Comparison of ENCODE assay signal across 1 cellular context in genomic region chr12:50732591-50732990, GRCh38.
TF ChIP-seq lines count a peak whose summit lies in the region.

No MANE protein-coding gene starts in this region.

TF ChIP-seq in GM23338, 12 proteins besides CTCF, POLR2A, EP300 and RAD21 (continued from another document):
- no peak for TF ChIP-seq REST (IDR thresholded peaks at IDR 0.05; ENCODE audit: unreplicated experiment)
- TF ChIP-seq EZH2phosphoT487 (IDR thresholded peaks at IDR 0.05; ENCODE audit: unreplicated experiment): no peak
- TF ChIP-seq STAT1 (IDR thresholded peaks at IDR 0.05; ENCODE audit: unreplicated experiment): no peak
TF ChIP-seq in GM23338: peak in this region for 0.
